Comparison of ENCODE assay signal across 15 cellular contexts in genomic region chr18:49022311-49023280, GRCh38.
DNase-seq lines count a peak whose midpoint lies in the region; ATAC-seq, FAIRE-seq and TF ChIP-seq lines count a peak whose summit lies in the region.
"Had no signal": no experiment of that assay in that cellular context is flagged by ENCODE, and none has a peak within 500 bp of the region (broad histone marks: within the 10 kb centered on the region; RNA-seq: fewer than 3 reads in every experiment).

No MANE protein-coding gene starts in this region.

- H3K27ac ChIP-seq in A549 (no peak overlapping the region), neuronal stem cell (replicated peaks; ENCODE audit: low read length) (no peak overlapping the region), gastroesophageal sphincter (no peak overlapping the region)
- H3K27ac ChIP-seq: gastrocnemius medialis, ovary had no signal

- H3K9ac ChIP-seq in neuronal stem cell (ENCODE audit: low read depth, low read length, poor library complexity): no peak overlapping the region

- H3K4me1 ChIP-seq in A549 (peaks cover 27% of the 10 kb centered on the region), neuronal stem cell (ENCODE audit: control insufficient read depth in 2 of 2, insufficient read depth in 1 of 2, low read depth in 1 of 2, low read length in 2 of 2) (peaks cover 0 to 2% of the 10 kb centered on the region in 2 donors), gastroesophageal sphincter (no peaks in the 10 kb centered on the region)
- H3K4me1 ChIP-seq: gastrocnemius medialis, left lung had no signal

- DNase-seq in A549 (ENCODE audit: low read depth in 1 of 2, low spot score in 1 of 2) (no peak), D341Med (ENCODE audit: low spot score) (peak; percentile 40), neuronal stem cell (ENCODE audit: low spot score) (no peak), nephron progenitor cell (no peak)
- DNase-seq in activated CD8-positive, alpha-beta memory T cell treated with anti-CD3 and anti-CD28 coated beads, Interleukin-2, amount 10 ng/mL, durations not matched to agents 7 days and 5 days: peak; percentile 38
- DNase-seq: gastrocnemius medialis, GOT3, NCI-H345 had no signal

- no peak for TF ChIP-seq EP300 in A549 (IDR thresholded peaks at IDR 0.05)
- TF ChIP-seq EP300 in gastroesophageal sphincter (IDR thresholded peaks at IDR 0.05): no peak

- WGBS in A549 (ENCODE audit: missing lambda C conversion rate): 95% methylated on average over 12 of the region's 14 CpGs
- no CpG with 5 or more reads among the region's 14 CpGs for WGBS in neuronal stem cell (ENCODE audit: extremely low coverage in 2 of 2, insufficient read length in 2 of 2, insufficient replicate concordance in 1 of 2), 2 donors
- WGBS in gastroesophageal sphincter (ENCODE audit: low coverage in 1 of 2), 2 donors: 85 to 90% methylated on average over 4 to 10 of the region's 14 CpGs

- H3K79me1 ChIP-seq in neuronal stem cell (ENCODE audit: low read depth, low read length): no peaks in the 10 kb centered on the region

- TF ChIP-seq POLR2A in A549 (IDR thresholded peaks at IDR 0.05; ENCODE audit: low read length): no peak
- no peak for TF ChIP-seq POLR2A in gastroesophageal sphincter (IDR thresholded peaks at IDR 0.05)

- H3K27ac Mint-ChIP-seq in activated CD8-positive, alpha-beta memory T cell treated with anti-CD3 and anti-CD28 coated beads, Interleukin-2, amount 10 ng/mL, durations not matched to agents 7 days and 5 days: no peak overlapping the region
- no peak overlapping the region for H3K27ac Mint-ChIP-seq in nephron progenitor cell
- H3K27ac Mint-ChIP-seq: activated T-helper 2 cell treated with anti-CD3 and anti-CD28 coated beads, Interferon-gamma antibody, Interleukin-2, Interleukin-4, amounts not matched to agents 10 μg/mL and 5 μg/mL and 100 μg/mL, durations not matched to agents 14 hours and 24 hours and 36 hours had no signal

- H3K27me3 Mint-ChIP-seq in activated CD8-positive, alpha-beta memory T cell treated with anti-CD3 and anti-CD28 coated beads, Interleukin-2, amount 10 ng/mL, durations not matched to agents 7 days and 5 days: peaks cover under 1% of the 10 kb centered on the region
- H3K27me3 Mint-ChIP-seq in nephron progenitor cell (ENCODE audit: low read depth, poor library complexity): peaks cover 4% of the 10 kb centered on the region

- H2AK5ac ChIP-seq in neuronal stem cell (ENCODE audit: low read depth, low read length): peak overlapping the region; percentile 89

- H4K8ac ChIP-seq in neuronal stem cell (ENCODE audit: low read depth, low read length): no peak overlapping the region

- no peak for TF ChIP-seq RAD21 in A549 (conservative IDR thresholded peaks at IDR 0.05 in 1 of 2, IDR thresholded peaks at IDR 0.05 in 1 of 2)

- TF ChIP-seq CTCF in A549 (IDR thresholded peaks at IDR 0.05) (no peak), gastroesophageal sphincter (IDR thresholded peaks at IDR 0.05) (no peak), nephron progenitor cell (IDR thresholded peaks at IDR 0.05) (no peak)

- H4K91ac ChIP-seq in neuronal stem cell (ENCODE audit: low read depth, low read length, poor library complexity): no peak overlapping the region

- no peak overlapping the region for H2BK5ac ChIP-seq in neuronal stem cell (ENCODE audit: low read length)

- no peak overlapping the region for H2AFZ ChIP-seq in neuronal stem cell (ENCODE audit: low read length)

- no peak overlapping the region for H3K4ac ChIP-seq in neuronal stem cell (ENCODE audit: low read length)

- peak overlapping the region; percentile 71 for H2BK15ac ChIP-seq in neuronal stem cell (ENCODE audit: low read length)

- CTCF ChIA-PET in A549 (lab: Yijun Ruan, JAX): interaction anchor here (1.0 to 1.8 kb wide), 5 partner anchors 17 to 216 kb away, joined by 3 to 6 read pairs (median 4); no protein-coding TSS in a partner anchor
- CTCF ChIA-PET in activated CD8-positive, alpha-beta memory T cell treated with anti-CD3 and anti-CD28 coated beads, Interleukin-2, amount 10 ng/mL, durations not matched to agents 7 days and 5 days (lab: Charles Lee): interaction anchor here (0.6 to 2.6 kb wide), 15 partner anchors 8 to 428 kb away, joined by 3 to 14 read pairs (median 3); no protein-coding TSS in a partner anchor

- no peak overlapping the region for H3K23ac ChIP-seq in neuronal stem cell (ENCODE audit: low read depth, low read length, poor library complexity)

- H2BK120ac ChIP-seq in neuronal stem cell (ENCODE audit: low read depth, low read length): no peak overlapping the region

- H3K27me3 ChIP-seq in neuronal stem cell (ENCODE audit: control insufficient read depth in 3 of 3, insufficient read depth in 3 of 3, low read depth in 1 of 3, low read length in 3 of 3) (peaks cover 0 to 2% (median 0%) of the 10 kb centered on the region in 3 experiments), gastroesophageal sphincter (no peaks in the 10 kb centered on the region)
- H3K27me3 ChIP-seq: gastrocnemius medialis, left lung, ovary had no signal

- H3K18ac ChIP-seq in neuronal stem cell (ENCODE audit: low read length): no peak overlapping the region

- no peaks in the 10 kb centered on the region for H3K9me3 ChIP-seq in A549
- peaks cover 0 to 10% of the 10 kb centered on the region in 2 donors for H3K9me3 ChIP-seq in neuronal stem cell (replicated peaks in 1 of 2; ENCODE audit: control insufficient read depth in 2 of 2, insufficient read depth in 1 of 2, low read depth in 1 of 2, low read length in 2 of 2)
- H3K9me3 ChIP-seq in gastroesophageal sphincter: no peaks in the 10 kb centered on the region
- H3K9me3 ChIP-seq: gastrocnemius medialis, left lung, ovary had no signal

- H3K36me3 ChIP-seq in neuronal stem cell (replicated peaks in 1 of 2; ENCODE audit: control insufficient read depth in 2 of 2, insufficient read depth in 2 of 2, low read length in 2 of 2): no peaks in the 10 kb centered on the region
- no peaks in the 10 kb centered on the region for H3K36me3 ChIP-seq in gastroesophageal sphincter
- H3K36me3 ChIP-seq: gastrocnemius medialis, left lung, ovary had no signal

- ATAC-seq in A549 (no peak), gastroesophageal sphincter (no peak), HG03095 (IDR thresholded peaks at IDR 0.05; ENCODE audit: unreplicated experiment) (no peak), GM21526 (IDR thresholded peaks at IDR 0.05; ENCODE audit: low FRiP score, unreplicated experiment) (no peak)
- no peak for ATAC-seq in activated CD8-positive, alpha-beta memory T cell treated with anti-CD3 and anti-CD28 coated beads, Interleukin-2, amount 10 ng/mL, durations not matched to agents 7 days and 5 days
- ATAC-seq: gastrocnemius medialis had no signal

- FAIRE-seq in A549 (lab: Jason Lieb, UNC): no peak
- FAIRE-seq: D721Med had no signal

- no peak overlapping the region for H2BK12ac ChIP-seq in neuronal stem cell (ENCODE audit: low read length)

- no peaks in the 10 kb centered on the region for H3K9me3 Mint-ChIP-seq in activated CD8-positive, alpha-beta memory T cell treated with anti-CD3 and anti-CD28 coated beads, Interleukin-2, amount 10 ng/mL, durations not matched to agents 7 days and 5 days (ENCODE audit: low read depth)
- H3K9me3 Mint-ChIP-seq in nephron progenitor cell: no peaks in the 10 kb centered on the region
- H3K9me3 Mint-ChIP-seq: activated T-helper 2 cell treated with anti-CD3 and anti-CD28 coated beads, Interferon-gamma antibody, Interleukin-2, Interleukin-4, amounts not matched to agents 10 μg/mL and 5 μg/mL and 100 μg/mL, durations not matched to agents 14 hours and 24 hours and 36 hours had no signal

- H3K36me3 Mint-ChIP-seq in activated CD8-positive, alpha-beta memory T cell treated with anti-CD3 and anti-CD28 coated beads, Interleukin-2, amount 10 ng/mL, durations not matched to agents 7 days and 5 days: no peaks in the 10 kb centered on the region
- H3K36me3 Mint-ChIP-seq in nephron progenitor cell (ENCODE audit: low read depth): no peaks in the 10 kb centered on the region

- no peak overlapping the region for H3K4me3 Mint-ChIP-seq in activated CD8-positive, alpha-beta memory T cell treated with anti-CD3 and anti-CD28 coated beads, Interleukin-2, amount 10 ng/mL, durations not matched to agents 7 days and 5 days
- no peak overlapping the region for H3K4me3 Mint-ChIP-seq in nephron progenitor cell

- POLR2A ChIA-PET in A549 (lab: Yijun Ruan, JAX): no interaction called here

- H3K4me2 ChIP-seq in A549 (no peak overlapping the region), neuronal stem cell (ENCODE audit: insufficient read depth, low read length, poor library complexity, severe bottlenecking) (no peak overlapping the region)

- peaks cover 16% of the 10 kb centered on the region for H3K4me1 Mint-ChIP-seq in activated CD8-positive, alpha-beta memory T cell treated with anti-CD3 and anti-CD28 coated beads, Interleukin-2, amount 10 ng/mL, durations not matched to agents 7 days and 5 days
- peaks cover 22% of the 10 kb centered on the region for H3K4me1 Mint-ChIP-seq in nephron progenitor cell

- no peak overlapping the region for H3K14ac ChIP-seq in neuronal stem cell (ENCODE audit: low read length)

- no peak overlapping the region for H3K4me3 ChIP-seq in A549
- no peak overlapping the region for H3K4me3 ChIP-seq in neuronal stem cell (ENCODE audit: low read length in 2 of 2)
- H3K4me3 ChIP-seq in gastroesophageal sphincter: no peak overlapping the region
- H3K4me3 ChIP-seq: gastrocnemius medialis, ovary had no signal

TF ChIP-seq in A549, 52 proteins besides CTCF, POLR2A, EP300 and RAD21:
- 0 out of 2 replicates have a peak, but pooled peaks have one; percentile 7 for TF ChIP-seq MAX (IDR thresholded peaks at IDR 0.05)
- no peak for TF ChIP-seq ESRRA (IDR thresholded peaks at IDR 0.05; ENCODE audit: borderline replicate concordance, low read length)
- TF ChIP-seq NPAS2 (CRISPR knock-in tag; IDR thresholded peaks at IDR 0.05; ENCODE audit: borderline replicate concordance): no peak
TF ChIP-seq in A549: peak in this region for 1.

Comparison
In these comparisons a context has a peak if more than half of its experiments do, and no peak if none do; other contexts are left out.
1. DNase-seq: peak in D341Med (single experiment) and activated CD8-positive, alpha-beta memory T cell treated with anti-CD3 and anti-CD28 coated beads, Interleukin-2, amount 10 ng/mL, durations not matched to agents 7 days and 5 days (single experiment); none in A549 (0 of 2), neuronal stem cell (single experiment) and nephron progenitor cell (single experiment).